In the genomic region with DNA sequence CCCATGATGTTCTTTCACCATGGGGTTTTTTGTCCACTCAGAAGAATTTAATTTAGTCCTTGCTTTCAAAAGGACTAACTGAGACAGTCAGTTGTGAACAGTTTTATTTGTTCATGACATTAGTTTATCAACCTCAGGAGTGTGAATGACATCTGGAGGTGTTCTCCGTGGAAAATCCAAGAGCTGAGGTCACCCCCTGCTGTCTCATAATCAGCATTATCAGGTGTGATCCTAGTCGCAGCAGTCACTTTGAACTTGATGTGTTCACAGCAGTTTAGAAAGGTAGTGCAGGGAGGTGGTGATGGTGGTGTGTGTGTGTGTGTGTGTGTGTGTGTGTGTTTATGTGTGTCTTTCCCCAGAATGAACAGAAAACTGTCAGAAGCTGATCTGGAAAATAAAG, we compare ENCODE assay signal across 31 cellular contexts.
"Had no signal": no experiment of that assay in that cellular context is flagged by ENCODE, and none has a peak within 500 bp of the region (broad histone marks: within the 10 kb centered on the region; RNA-seq: fewer than 3 reads in every experiment).

No MANE protein-coding gene starts in this region.

- H3K27ac ChIP-seq: brain microvascular endothelial cell, coronary artery, dorsolateral prefrontal cortex, esophagus muscularis mucosa, foreskin keratinocyte, gastrocnemius medialis, heart left ventricle had no signal

- H3K4me3 Mint-ChIP-seq: activated CD4-positive, alpha-beta memory T cell treated with anti-CD3 and anti-CD28 coated beads for 36 hours; activated CD4-positive, alpha-beta T cell treated with anti-CD3 and anti-CD28 coated beads for 36 hours; activated CD4-positive, alpha-beta T cell treated with anti-CD3 and anti-CD28 coated beads, Interleukin-2, amount 10 ng/mL, durations not matched to agents 24 days and 14 days; activated naive CD8-positive, alpha-beta T cell; activated T-cell treated with anti-CD3 and anti-CD28 coated beads, Interleukin-2, amount 50 U/mL, for 24 hours; activated T-helper 17 cell treated with anti-CD3 and anti-CD28 coated beads, Interleukin-2, amount 50 U/mL, for 72 hours; central memory CD8-positive, alpha-beta T cell; dendritic cell treated with granulocyte-macrophage colony-stimulating factor and Interleukin-4, amounts not matched to agents 40 ng/mL and 50 ng/mL, for 4 days; T-helper 17 cell; T-helper 2 cell treated with Interferon-gamma antibody and Interleukin-4, amounts not matched to agents 5 μg/mL and 100 μg/mL, for 36 hours had no signal

- H3K27me3 ChIP-seq: brain microvascular endothelial cell, dorsolateral prefrontal cortex, esophagus muscularis mucosa, foreskin keratinocyte, gastrocnemius medialis, heart left ventricle had no signal

- H3K36me3 ChIP-seq: brain microvascular endothelial cell, esophagus muscularis mucosa, gastrocnemius medialis, heart left ventricle had no signal

- ATAC-seq: activated CD4-positive, alpha-beta T cell treated with anti-CD3 and anti-CD28 coated beads for 36 hours; activated T-helper 17 cell treated with anti-CD3 and anti-CD28 coated beads, Interleukin-2, amount 50 U/mL, for 72 hours; foreskin keratinocyte; gastrocnemius medialis; heart left ventricle; T-helper 17 cell had no signal

- H3K27me3 Mint-ChIP-seq: activated CD4-positive, alpha-beta memory T cell treated with anti-CD3 and anti-CD28 coated beads for 36 hours; activated CD4-positive, alpha-beta T cell treated with anti-CD3 and anti-CD28 coated beads for 36 hours; activated CD4-positive, alpha-beta T cell treated with anti-CD3 and anti-CD28 coated beads, Interleukin-2, amount 10 ng/mL, durations not matched to agents 24 days and 14 days; activated naive CD8-positive, alpha-beta T cell; activated T-cell treated with anti-CD3 and anti-CD28 coated beads, Interleukin-2, amount 50 U/mL, for 24 hours; activated T-helper 17 cell treated with anti-CD3 and anti-CD28 coated beads, Interleukin-2, amount 50 U/mL, for 72 hours; central memory CD8-positive, alpha-beta T cell; dendritic cell treated with granulocyte-macrophage colony-stimulating factor and Interleukin-4, amounts not matched to agents 40 ng/mL and 50 ng/mL, for 4 days; T-helper 17 cell had no signal

- H3K4me3 ChIP-seq: coronary artery, dorsolateral prefrontal cortex, esophagus muscularis mucosa, gastrocnemius medialis, heart left ventricle had no signal

- DNase-seq: activated CD4-positive, alpha-beta memory T cell treated with anti-CD3 and anti-CD28 coated beads for 36 hours; activated CD4-positive, alpha-beta T cell treated with anti-CD3 and anti-CD28 coated beads for 36 hours; activated CD4-positive, alpha-beta T cell treated with anti-CD3 and anti-CD28 coated beads, Interleukin-2, amount 10 ng/mL, durations not matched to agents 24 days and 14 days; activated CD4-positive, CD25-positive, alpha-beta regulatory T cell; activated CD4-positive, CD25-positive, alpha-beta regulatory T cell treated with anti-CD3 and anti-CD28 coated beads, Interleukin-2, amount 50 U/mL, for 72 hours; activated CD8-positive, alpha-beta memory T cell treated with anti-CD3 and anti-CD28 coated beads, Interleukin-2, amount 50 U/mL, for 48 hours; activated effector memory CD4-positive, alpha-beta T cell treated with Interleukin-2 at 50 U/mL for 16 hours; activated gamma-delta T cell treated with Interleukin-2 at 50 U/mL for 16 hours; activated naive CD4-positive, alpha-beta T cell treated with anti-CD3 and anti-CD28 coated beads, Interleukin-2, amount 50 U/mL, for 16 hours; activated naive CD4-positive, alpha-beta T cell treated with Interleukin-2 at 50 U/mL for 16 hours; activated T-cell treated with anti-CD3 and anti-CD28 coated beads for 4 hours; activated T-cell treated with anti-CD3 and anti-CD28 coated beads, Interleukin-2, amount 50 U/mL, for 24 hours; amniotic stem cell; anterior cingulate cortex; brain microvascular endothelial cell; dorsolateral prefrontal cortex; effector memory CD4-positive, alpha-beta T cell; erythroblast; foreskin keratinocyte; gastrocnemius medialis; glutamatergic neuron; heart left ventricle; T-helper 17 cell; T1000 had no signal

- H3K4me1 ChIP-seq: esophagus muscularis mucosa, foreskin keratinocyte, gastrocnemius medialis, heart left ventricle had no signal

- H3K4me1 Mint-ChIP-seq: activated CD4-positive, alpha-beta T cell treated with anti-CD3 and anti-CD28 coated beads for 36 hours; activated CD4-positive, alpha-beta T cell treated with anti-CD3 and anti-CD28 coated beads, Interleukin-2, amount 10 ng/mL, durations not matched to agents 24 days and 14 days; activated T-helper 17 cell treated with anti-CD3 and anti-CD28 coated beads, Interleukin-2, amount 50 U/mL, for 72 hours; central memory CD8-positive, alpha-beta T cell; T-helper 17 cell had no signal

- H3K27ac Mint-ChIP-seq: activated CD4-positive, alpha-beta memory T cell treated with anti-CD3 and anti-CD28 coated beads for 36 hours; activated CD4-positive, alpha-beta T cell treated with anti-CD3 and anti-CD28 coated beads for 36 hours; activated CD4-positive, alpha-beta T cell treated with anti-CD3 and anti-CD28 coated beads, Interleukin-2, amount 10 ng/mL, durations not matched to agents 24 days and 14 days; activated naive CD8-positive, alpha-beta T cell; activated T-cell treated with anti-CD3 and anti-CD28 coated beads, Interleukin-2, amount 50 U/mL, for 24 hours; activated T-helper 17 cell treated with anti-CD3 and anti-CD28 coated beads, Interleukin-2, amount 50 U/mL, for 72 hours; dendritic cell treated with granulocyte-macrophage colony-stimulating factor and Interleukin-4, amounts not matched to agents 40 ng/mL and 50 ng/mL, for 4 days; T-helper 17 cell; T-helper 2 cell treated with Interferon-gamma antibody and Interleukin-4, amounts not matched to agents 5 μg/mL and 100 μg/mL, for 36 hours had no signal

- H3K9me3 ChIP-seq: esophagus muscularis mucosa had no signal

- H3K36me3 Mint-ChIP-seq: activated CD4-positive, alpha-beta memory T cell treated with anti-CD3 and anti-CD28 coated beads for 36 hours; activated naive CD8-positive, alpha-beta T cell had no signal
